ENCODE assay signal across 8 cellular contexts in the genomic region with DNA sequence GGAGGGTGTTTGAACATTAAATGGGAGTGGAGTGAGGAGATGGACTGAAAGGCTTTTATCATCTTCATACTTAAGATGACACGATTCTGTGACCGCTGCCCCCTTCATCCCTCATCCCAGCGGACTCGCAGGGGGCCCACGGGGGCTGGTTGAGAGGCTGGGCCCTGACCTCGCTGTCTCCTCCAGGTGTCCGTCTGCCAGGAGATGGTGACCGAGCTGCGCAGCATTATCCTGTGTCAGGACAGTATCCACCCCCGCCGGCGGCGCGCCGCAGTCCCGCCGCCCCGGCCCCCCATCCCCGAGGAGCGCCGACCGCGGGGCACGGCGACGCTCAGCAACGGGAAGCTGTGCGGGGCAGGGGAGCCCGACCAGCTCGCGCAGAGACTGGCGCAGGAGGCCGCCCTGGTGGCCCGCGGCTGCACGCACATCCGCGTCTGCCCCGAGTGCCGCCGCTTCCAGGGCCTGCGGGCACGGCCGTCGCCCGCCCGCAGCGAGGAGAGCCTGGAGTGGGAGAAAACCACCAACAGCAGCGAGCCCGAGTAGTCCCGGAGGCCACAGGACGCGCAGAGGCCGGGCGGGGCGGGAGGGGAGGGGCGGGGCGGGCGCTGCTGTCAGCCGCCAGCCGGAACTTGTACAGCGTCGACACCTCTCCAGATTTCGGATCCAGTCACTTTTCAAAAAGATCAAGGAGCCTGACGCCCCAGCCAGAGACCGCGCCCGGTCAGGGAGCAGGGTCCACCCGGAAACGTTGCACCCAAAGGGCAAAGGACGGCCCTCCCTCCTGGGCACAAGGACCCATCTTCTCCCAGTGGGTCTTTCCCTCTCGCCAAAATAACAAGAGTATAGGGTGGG. TPM values are rescaled to one million over a fixed set of nuclear protein-coding genes. Genes with fewer than 3 reads are reported as not detected.
DNase-seq lines count a peak whose midpoint lies in the region; ATAC-seq and TF ChIP-seq lines count a peak whose summit lies in the region.

No MANE protein-coding gene starts in this region.

- POLR2A ChIA-PET in MCF 10A (lab: Yijun Ruan, JAX): no interaction called here

- CTCF ChIA-PET in MCF 10A (lab: Yijun Ruan, JAX): interaction anchor here (0.6 to 0.8 kb wide), 3 partner anchors 8 to 475 kb away, joined by 3 to 4 read pairs (median 3); no protein-coding TSS in a partner anchor

- peaks cover 1% of the 10 kb centered on the region for H3K36me3 Mint-ChIP-seq in T-helper 1 cell treated with Interleukin-12 subunit alpha and Interleukin-12 subunit beta and Interleukin-4 antibody, amounts not matched to agents 30 μg/mL and 1 μg/mL, for 36 hours (ENCODE audit: low read depth)
- no peaks in the 10 kb centered on the region for H3K36me3 Mint-ChIP-seq in MCF 10A (ENCODE audit: insufficient read depth, unreplicated experiment)

- H3K27me3 Mint-ChIP-seq in T-helper 1 cell treated with Interleukin-12 subunit alpha and Interleukin-12 subunit beta and Interleukin-4 antibody, amounts not matched to agents 30 μg/mL and 1 μg/mL, for 36 hours (ENCODE audit: low read depth): peaks cover 58% of the 10 kb centered on the region
- peaks cover 58% of the 10 kb centered on the region for H3K27me3 Mint-ChIP-seq in MCF 10A (ENCODE audit: insufficient read depth, unreplicated experiment)

- intact Hi-C loops in MCF 10A (cut with micrococcal nuclease): no loop called here

- H3K27ac Mint-ChIP-seq in T-helper 1 cell treated with Interleukin-12 subunit alpha and Interleukin-12 subunit beta and Interleukin-4 antibody, amounts not matched to agents 30 μg/mL and 1 μg/mL, for 36 hours: no peak overlapping the region
- H3K27ac Mint-ChIP-seq in MCF 10A (ENCODE audit: low read depth, unreplicated experiment): no peak overlapping the region

- no peaks in the 10 kb centered on the region for H3K9me3 Mint-ChIP-seq in T-helper 1 cell treated with Interleukin-12 subunit alpha and Interleukin-12 subunit beta and Interleukin-4 antibody, amounts not matched to agents 30 μg/mL and 1 μg/mL, for 36 hours
- H3K9me3 Mint-ChIP-seq in MCF 10A (ENCODE audit: unreplicated experiment): no peaks in the 10 kb centered on the region

- peak; percentile 18 for TF ChIP-seq CTCF in GM10266 (IDR thresholded peaks at IDR 0.05; ENCODE audit: control insufficient read depth, insufficient read depth, low read depth, missing control alignments)
- TF ChIP-seq CTCF in MCF 10A (IDR thresholded peaks at IDR 0.05; ENCODE audit: unreplicated experiment): peak; percentile 20

- no TSS peak for BruUV-seq in MCF 10A (replicated peaks; lab: Mats Ljungman, UMichigan)

- H3K4me1 Mint-ChIP-seq in T-helper 1 cell treated with Interleukin-12 subunit alpha and Interleukin-12 subunit beta and Interleukin-4 antibody, amounts not matched to agents 30 μg/mL and 1 μg/mL, for 36 hours (ENCODE audit: low read depth): peaks cover 6% of the 10 kb centered on the region
- peaks cover 6% of the 10 kb centered on the region for H3K4me1 Mint-ChIP-seq in MCF 10A (ENCODE audit: insufficient read depth, unreplicated experiment)

- no peak for ATAC-seq in GM21515 (IDR thresholded peaks at IDR 0.05; ENCODE audit: unreplicated experiment)

- peak; percentile 42 for DNase-seq in GM10266 (ENCODE audit: extremely low spot score)
- DNase-seq in HPDE6-E6E7 (ENCODE audit: extremely low spot score): peak; percentile 39
- DNase-seq in MCF 10A (ENCODE audit: unreplicated experiment): peak; percentile 49
- peak; percentile 41 for DNase-seq in iris pigment epithelial cell (ENCODE audit: low read depth)
- DNase-seq in stimulated activated CD4-positive, alpha-beta T cell treated with anti-CD3 and anti-CD28 coated beads, Interleukin-15, amount 100 ng/mL, for 24 hours: peak; percentile 47
- no peak for DNase-seq in inferior parietal cortex (ENCODE audit: extremely low spot score)

- H3K4me3 Mint-ChIP-seq in T-helper 1 cell treated with Interleukin-12 subunit alpha and Interleukin-12 subunit beta and Interleukin-4 antibody, amounts not matched to agents 30 μg/mL and 1 μg/mL, for 36 hours: peak overlapping the region; percentile 59
- peak overlapping the region; percentile 63 for H3K4me3 Mint-ChIP-seq in MCF 10A (ENCODE audit: unreplicated experiment)

RNA-seq across cellular contexts. Expression of a gene that starts 38.0 kb away (rescaled TPM):
- total RNA-seq in MCF 10A (2022): 16.5 and 17.2 TPM in 2 replicates
